In the genomic region with DNA sequence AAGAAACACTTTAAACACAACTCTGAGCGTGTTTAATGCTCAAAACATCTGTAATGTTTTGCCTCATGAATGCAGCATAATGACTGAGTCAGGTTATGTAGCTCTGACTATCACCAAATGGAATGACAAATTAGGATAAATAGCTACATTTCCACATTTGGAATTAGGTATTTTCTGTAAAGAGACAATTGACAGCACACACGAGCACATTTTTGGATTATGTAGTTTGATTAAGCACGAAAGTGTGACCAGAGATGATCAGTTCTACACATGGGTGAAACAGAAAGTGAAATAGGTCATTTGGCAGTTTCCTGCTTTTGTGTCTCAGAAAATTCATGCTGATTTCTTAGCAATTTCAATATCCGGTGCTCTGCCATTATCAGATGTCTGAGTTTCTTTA, we compare ENCODE assay signal across 9 cellular contexts.
DNase-seq lines count a peak whose midpoint lies in the region; ATAC-seq and TF ChIP-seq lines count a peak whose summit lies in the region.
"Had no signal": no experiment of that assay in that cellular context is flagged by ENCODE, and none has a peak within 500 bp of the region (broad histone marks: within the 10 kb centered on the region; RNA-seq: fewer than 3 reads in every experiment).

No MANE protein-coding gene starts in this region.

- H3K9me3 ChIP-seq in HAP-1 = no peaks in the 10 kb centered on the region

- H3K9ac ChIP-seq in KMS-11 = peak overlapping the region; percentile 2; the same call in 1 of the 2 replicates

- peaks cover 5% of the 10 kb centered on the region; the same call in 1 of the 2 replicates for H3K36me3 ChIP-seq in KMS-11 (ENCODE audit: insufficient read depth)
- peaks cover 34% of the 10 kb centered on the region for H3K36me3 ChIP-seq in HAP-1 (replicated peaks)

- DNase-seq in fibroblast of peridontal ligament (ENCODE audit: extremely low read depth) (peak; percentile 49), iPS-NIHi11 (ENCODE audit: low spot score) (no peak), HAP-1 (ENCODE audit: low spot score in 2 of 2) (no peak), NCI-H2171 (lab: John Stamatoyannopoulos, UW) (no peak)
- DNase-seq in effector CD8-positive, alpha-beta T cell (lab: John Stamatoyannopoulos, UW) = no peak

- H3K4me3 ChIP-seq in KMS-11 (IDR thresholded peaks at IDR 0.05; ENCODE audit: insufficient read depth, low read depth, low read length) (no peak overlapping the region), HAP-1 (no peak overlapping the region)

- H3K27ac ChIP-seq in KMS-11 = peak overlapping the region; percentile 49
- H3K27ac ChIP-seq: epithelial cell of prostate had no signal

- H3K4me2 ChIP-seq in KMS-11 = peak overlapping the region; percentile 76

- no peak overlapping the region for H2AFZ ChIP-seq in KMS-11 (ENCODE audit: low read depth)

- H3K4me1 ChIP-seq in KMS-11 (ENCODE audit: low read depth, poor library complexity, severe bottlenecking) = peaks cover 48% of the 10 kb centered on the region
- no peaks in the 10 kb centered on the region; the same call in 1 of the 2 replicates for H3K4me1 ChIP-seq in HAP-1

- no peak for TF ChIP-seq CTCF in KMS-11 (conservative IDR thresholded peaks at IDR 0.05; ENCODE audit: low read depth, low read length)

- H4K20me1 ChIP-seq in KMS-11 (ENCODE audit: insufficient read depth) = no peaks in the 10 kb centered on the region

- H3K27me3 ChIP-seq in KMS-11 (ENCODE audit: insufficient read depth, low read depth) (no peaks in the 10 kb centered on the region), HAP-1 (ENCODE audit: low read depth) (no peaks in the 10 kb centered on the region)

- in situ Hi-C loops in HAP-1 (cut with MboI; ENCODE audit: low sequenced_read_pairs) = loop anchor here (25.0 kb wide), 1 partner anchor 638 kb away; a partner anchor contains a TSS

- peaks cover 26% of the 10 kb centered on the region; the same call in 1 of the 2 replicates for H3K79me2 ChIP-seq in KMS-11 (ENCODE audit: insufficient read depth, low read depth)

- ATAC-seq in GM18499 (IDR thresholded peaks at IDR 0.05; ENCODE audit: insufficient read depth, unreplicated experiment) (peak; percentile 77), GM21529 (IDR thresholded peaks at IDR 0.05; ENCODE audit: unreplicated experiment) (peak; percentile 87)
